ENCODE assay signal across 9 cellular contexts in genomic region chr1:94783342-94784264, GRCh38. TPM values are rescaled to one million over a fixed set of nuclear protein-coding genes. Genes with fewer than 3 reads are reported as not detected.
DNase-seq lines count a peak whose midpoint lies in the region; ATAC-seq and TF ChIP-seq lines count a peak whose summit lies in the region.
"Had no signal": no experiment of that assay in that cellular context is flagged by ENCODE, and none has a peak within 500 bp of the region (broad histone marks: within the 10 kb centered on the region; RNA-seq: fewer than 3 reads in every experiment).

No MANE protein-coding gene starts in this region.

- H3K36me3 ChIP-seq in Panc1 (ENCODE audit: control insufficient read depth, insufficient read depth, low read length) = no peaks in the 10 kb centered on the region
- H3K36me3 ChIP-seq: BLaER1 had no signal

- no TSS peak for BruUV-seq in Panc1 (replicated peaks; lab: Mats Ljungman, UMichigan)

- H3K27ac ChIP-seq in Panc1 (ENCODE audit: low read length) = peak overlapping the region; percentile 39; the same call in 1 of the 2 replicates
- H3K27ac ChIP-seq: BLaER1 had no signal

- in situ Hi-C loops in Panc1 (cut with HindIII; ENCODE audit: low pct_unique_long_range_greater_than_20kb, low sequenced_read_pairs) = no loop called here

- H3K27me3 Mint-ChIP-seq in nephron (ENCODE audit: low read depth) = no peaks in the 10 kb centered on the region

- peak; percentile 87 for ATAC-seq in Panc1
- ATAC-seq in GM18511 (IDR thresholded peaks at IDR 0.05; ENCODE audit: unreplicated experiment) = no peak

- TF ChIP-seq CTCF in Panc1 (IDR thresholded peaks at IDR 0.05) (no peak), nephron (IDR thresholded peaks at IDR 0.05; ENCODE audit: unreplicated experiment in 3 of 3) (no peak)

- no peaks in the 10 kb centered on the region for H3K9me3 ChIP-seq in Panc1 (ENCODE audit: control insufficient read depth, insufficient read depth, low read depth, low read length)
- H3K9me3 ChIP-seq: BLaER1 had no signal

- H3K27ac Mint-ChIP-seq in nephron = peak overlapping the region; percentile 87 to 90 (median 87)

- DNase-seq in A172 (ENCODE audit: low spot score) = peak; percentile 86
- DNase-seq in Panc1 (ENCODE audit: low read depth, low spot score) = no peak
- peak; percentile 96 for DNase-seq in fibroblast of gingiva (ENCODE audit: low read depth)
- DNase-seq in NCI-H2227 (lab: John Stamatoyannopoulos, UW; ENCODE audit: unreplicated experiment) = no peak
- DNase-seq in stimulated activated naive CD4-positive, alpha-beta T cell treated with Interleukin-2 at 50 U/mL for 16 hours (lab: John Stamatoyannopoulos, UW) = no peak
- DNase-seq in DMS 273 treated with DMSO at 0.1 percent for 48 hours (lab: John Stamatoyannopoulos, UW) = no peak

- POLR2A ChIA-PET in Panc1 (lab: Charles Lee) = no interaction called here

- peaks cover 27% of the 10 kb centered on the region for H3K4me1 Mint-ChIP-seq in nephron

- no peaks in the 10 kb centered on the region for H3K4me1 ChIP-seq in Panc1 (ENCODE audit: control insufficient read depth, insufficient read depth, low read length)
- H3K4me1 ChIP-seq: BLaER1 had no signal

- no peaks in the 10 kb centered on the region for H3K9me3 Mint-ChIP-seq in nephron

- CTCF ChIA-PET in Panc1 (lab: Charles Lee) = no interaction called here

- no peak overlapping the region for H3K4me3 Mint-ChIP-seq in nephron

- H3K4me3 ChIP-seq in Panc1 (ENCODE audit: low read depth in 2 of 2, low read length in 2 of 2) = no peak overlapping the region
- H3K4me3 ChIP-seq: BLaER1 had no signal

- no peaks in the 10 kb centered on the region for H3K27me3 ChIP-seq in Panc1 (ENCODE audit: control insufficient read depth, insufficient read depth, low read length)
- H3K27me3 ChIP-seq: BLaER1 had no signal

- intact Hi-C loops in Panc1 (cut with micrococcal nuclease; ENCODE audit: unreplicated experiment) = no loop called here

- no peaks in the 10 kb centered on the region for H3K36me3 Mint-ChIP-seq in nephron (ENCODE audit: low read depth)

RNA-seq across cellular contexts. Expression of gene SLC44A3, which starts 36.6 kb away (rescaled TPM):
- 0.10 TPM in 1 of 2 replicates, not detected in the other for total RNA-seq in A172 (2014; rRNA removed; shearing (Covaris generic))
- total RNA-seq in Panc1 (2021; ENCODE audit: unreplicated experiment) = 1.3 TPM
- polyA plus RNA-seq in Panc1 (2012; ENCODE audit: insufficient read length) = 0.44 TPM

Comparison
In these comparisons a context has a peak if more than half of its experiments do, and no peak if none do; other contexts are left out.
1. DNase-seq: peak in A172 (single experiment) and fibroblast of gingiva (single experiment); none in Panc1 (single experiment), NCI-H2227 (single experiment), stimulated activated naive CD4-positive, alpha-beta T cell treated with Interleukin-2 at 50 U/mL for 16 hours (single experiment) and DMS 273 treated with DMSO at 0.1 percent for 48 hours (single experiment).